ENCODE assay signal across 8 cellular contexts in genomic region chr11:2400761-2401435, GRCh38. TPM values are rescaled to one million over a fixed set of nuclear protein-coding genes. Genes with fewer than 3 reads are reported as not detected.
A peak's percentile ranks its signal among the peaks of the same experiment; 100 is the strongest.
DNase-seq lines count a peak whose midpoint lies in the region; ATAC-seq and TF ChIP-seq lines count a peak whose summit lies in the region.

No MANE protein-coding gene starts in this region.

- H3K4me3 ChIP-seq in AG10803 (ENCODE audit: low read length) = peak overlapping the region; percentile 100
- peak overlapping the region; percentile 99 for H3K4me3 ChIP-seq in iPS-18c (ENCODE audit: insufficient read depth, low read depth, low read length)

- H3K27ac Mint-ChIP-seq in HFFc6 = peak overlapping the region; percentile 92
- peak overlapping the region; percentile 82 for H3K27ac Mint-ChIP-seq in activated naive CD8-positive, alpha-beta T cell treated with anti-CD3 and anti-CD28 coated beads for 36 hours

- H3K4me3 Mint-ChIP-seq in HFFc6 = peak overlapping the region; percentile 92
- H3K4me3 Mint-ChIP-seq in activated naive CD8-positive, alpha-beta T cell treated with anti-CD3 and anti-CD28 coated beads for 36 hours = peak overlapping the region; percentile 95

- peaks cover 18% of the 10 kb centered on the region for H3K36me3 Mint-ChIP-seq in HFFc6 (ENCODE audit: low read depth)
- peaks cover 2% of the 10 kb centered on the region for H3K36me3 Mint-ChIP-seq in activated naive CD8-positive, alpha-beta T cell treated with anti-CD3 and anti-CD28 coated beads for 36 hours

- no peak for DNase-seq in AG10803 (ENCODE audit: low read depth)
- no peak for DNase-seq in HFFc6
- no peak for DNase-seq in activated naive CD8-positive, alpha-beta T cell treated with anti-CD3 and anti-CD28 coated beads for 36 hours
- DNase-seq in 8988T = no peak
- no peak for DNase-seq in NCI-H2196 treated with DMSO at 0.1 percent for 48 hours (lab: John Stamatoyannopoulos, UW; ENCODE audit: unreplicated experiment)

- no peak for ATAC-seq in GM18505 (IDR thresholded peaks at IDR 0.05; ENCODE audit: unreplicated experiment)

- no peak for TF ChIP-seq CTCF in AG10803 (conservative IDR thresholded peaks at IDR 0.05; ENCODE audit: low read length)
- no peak for TF ChIP-seq CTCF in HFFc6 (IDR thresholded peaks at IDR 0.05)

- TF ChIP-seq POLR2A in GM18505 (IDR thresholded peaks at IDR 0.05; ENCODE audit: borderline replicate concordance, extremely low read depth, insufficient read depth, insufficient read length) = no peak

- peaks cover 21% of the 10 kb centered on the region for H3K4me1 Mint-ChIP-seq in HFFc6 (ENCODE audit: low read depth)
- peaks cover 12% of the 10 kb centered on the region for H3K4me1 Mint-ChIP-seq in activated naive CD8-positive, alpha-beta T cell treated with anti-CD3 and anti-CD28 coated beads for 36 hours

- peak overlapping the region; percentile 82 for H3K27ac ChIP-seq in temporal lobe (ENCODE audit: low read depth, low read length)

- H3K9me3 ChIP-seq in iPS-18c (ENCODE audit: control insufficient read depth, insufficient read depth, low read length) = no peaks in the 10 kb centered on the region

- H3K27me3 Mint-ChIP-seq in HFFc6 (ENCODE audit: insufficient read depth) = peaks cover 20% of the 10 kb centered on the region
- H3K27me3 Mint-ChIP-seq in activated naive CD8-positive, alpha-beta T cell treated with anti-CD3 and anti-CD28 coated beads for 36 hours = no peaks in the 10 kb centered on the region

- H3K9me3 Mint-ChIP-seq in HFFc6 = no peaks in the 10 kb centered on the region
- no peaks in the 10 kb centered on the region for H3K9me3 Mint-ChIP-seq in activated naive CD8-positive, alpha-beta T cell treated with anti-CD3 and anti-CD28 coated beads for 36 hours

RNA-seq across cellular contexts. Expression of gene TSSC4, which starts 0.3 kb away (rescaled TPM):
- total RNA-seq in HFFc6 (2021; fragmentation: NEBNext Ultra II Directional; extraction: Animal tissue kit (Norgen Biotek cat#: 25700)) = 10 to 100 TPM; 47.4 to 74.7 (median 62.8) TPM
- 10 to 100 TPM; 46.9 to 54.2 TPM for total RNA-seq in activated naive CD8-positive, alpha-beta T cell treated with anti-CD3 and anti-CD28 coated beads for 36 hours
- total RNA-seq in temporal lobe = 15.5 TPM

RNA-seq across cellular contexts. Expression of gene CD81, which starts 23.8 kb away (rescaled TPM):
- total RNA-seq in HFFc6 (2021; fragmentation: NEBNext Ultra II Directional; extraction: Animal tissue kit (Norgen Biotek cat#: 25700)) = 100 to 1,000 TPM; 540 to 738 (median 627) TPM
- 100 to 1,000 TPM; 132 to 134 TPM for total RNA-seq in activated naive CD8-positive, alpha-beta T cell treated with anti-CD3 and anti-CD28 coated beads for 36 hours
- total RNA-seq in temporal lobe = 93.7 TPM

RNA-seq across cellular contexts. Expression of gene TRPM5, which starts 43.4 kb away (rescaled TPM):
- total RNA-seq in HFFc6 (2021; fragmentation: NEBNext Ultra II Directional; extraction: Animal tissue kit (Norgen Biotek cat#: 25700)) = not detected
- total RNA-seq in activated naive CD8-positive, alpha-beta T cell treated with anti-CD3 and anti-CD28 coated beads for 36 hours = not detected
- total RNA-seq in temporal lobe = not detected

RNA-seq across cellular contexts. Expression of gene KCNQ1, which starts 43.9 kb away (rescaled TPM):
- not detected for total RNA-seq in HFFc6 (2021; fragmentation: NEBNext Ultra II Directional; extraction: Animal tissue kit (Norgen Biotek cat#: 25700))
- total RNA-seq in activated naive CD8-positive, alpha-beta T cell treated with anti-CD3 and anti-CD28 coated beads for 36 hours = 1 to 10 TPM; 6.7 to 9.6 TPM
- total RNA-seq in temporal lobe = 0.49 TPM
